ENCODE assay signal across 15 cellular contexts in the genomic region with DNA sequence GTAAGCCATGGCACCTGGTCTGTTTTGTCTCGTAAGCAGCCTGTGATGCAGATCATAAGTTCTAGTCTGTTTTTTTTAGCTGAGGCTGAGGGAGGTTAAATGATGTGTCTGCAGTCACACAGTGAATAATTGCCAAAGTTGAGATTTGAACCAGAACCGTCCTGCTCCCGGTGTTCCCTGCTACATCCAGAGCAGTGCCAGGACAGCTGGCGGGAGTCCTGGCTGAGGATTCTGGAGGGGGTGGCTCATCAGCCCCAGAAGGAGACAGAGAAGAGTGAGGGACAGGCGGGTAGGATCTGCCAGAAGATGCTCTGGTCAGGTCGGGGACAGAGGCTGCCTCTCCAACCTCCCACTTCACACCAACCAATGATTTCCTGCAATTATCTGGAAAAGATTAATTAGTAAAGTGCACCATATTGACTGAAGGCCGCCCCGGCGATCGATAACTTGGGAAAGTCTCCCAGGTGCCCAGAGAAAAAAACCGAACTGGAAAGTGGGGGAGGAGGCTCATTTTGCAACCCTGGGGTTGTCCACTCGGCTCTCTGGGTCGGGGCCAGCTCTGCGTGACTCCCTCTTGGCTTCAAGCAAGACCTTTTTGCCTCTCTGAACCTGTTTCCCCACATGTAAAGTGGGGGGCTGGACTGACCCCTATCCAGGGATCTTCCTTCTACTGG. TPM values are rescaled to one million over a fixed set of nuclear protein-coding genes. Genes with fewer than 3 reads are reported as not detected.
DNase-seq lines count a peak whose midpoint lies in the region; ATAC-seq lines count a peak whose summit lies in the region.
"Had no signal": no experiment of that assay in that cellular context is flagged by ENCODE, and none has a peak within 500 bp of the region (broad histone marks: within the 10 kb centered on the region; RNA-seq: fewer than 3 reads in every experiment).

No MANE protein-coding gene starts in this region.

- WGBS in neuronal stem cell (ENCODE audit: extremely low coverage in 2 of 2, insufficient read length in 2 of 2, insufficient replicate concordance in 1 of 2), 2 donors, result no CpG with 5 or more reads among the region's 14 CpGs

- H2BK120ac ChIP-seq in neuronal stem cell (ENCODE audit: low read depth, low read length), result no peak overlapping the region

- no peak overlapping the region for H3K14ac ChIP-seq in neuronal stem cell (ENCODE audit: low read length)

- no peaks in the 10 kb centered on the region for H3K36me3 ChIP-seq in neuronal stem cell (replicated peaks in 1 of 2; ENCODE audit: control insufficient read depth in 2 of 2, insufficient read depth in 2 of 2, low read length in 2 of 2)
- H3K36me3 ChIP-seq: BE2C, HAP-1 had no signal

- H4K91ac ChIP-seq in neuronal stem cell (ENCODE audit: low read depth, low read length, poor library complexity), result no peak overlapping the region

- no peaks in the 10 kb centered on the region for H3K9me3 ChIP-seq in neuronal stem cell (replicated peaks in 1 of 2; ENCODE audit: control insufficient read depth in 2 of 2, insufficient read depth in 1 of 2, low read depth in 1 of 2, low read length in 2 of 2)
- H3K9me3 ChIP-seq: A549, BE2C, HAP-1 had no signal

- no peak overlapping the region for H2BK5ac ChIP-seq in neuronal stem cell (ENCODE audit: low read length)

- no peak overlapping the region for H3K4ac ChIP-seq in neuronal stem cell (ENCODE audit: low read length)

- no peak overlapping the region for H2AFZ ChIP-seq in neuronal stem cell (ENCODE audit: low read length)

- no peak overlapping the region for H3K4me3 ChIP-seq in neuronal stem cell (ENCODE audit: low read length in 2 of 2)
- H3K4me3 ChIP-seq: A549, GM12878, HAP-1 had no signal

- H3K27me3 ChIP-seq in layer of hippocampus (ENCODE audit: control insufficient read depth, insufficient read depth, low read length), result peaks cover 2% of the 10 kb centered on the region
- peaks cover 0 to 87% (median 0%) of the 10 kb centered on the region in 3 experiments for H3K27me3 ChIP-seq in neuronal stem cell (ENCODE audit: control insufficient read depth in 3 of 3, insufficient read depth in 3 of 3, low read depth in 1 of 3, low read length in 3 of 3)
- H3K27me3 ChIP-seq: BE2C had no signal

- no peak for ATAC-seq in HG03108 (IDR thresholded peaks at IDR 0.05; ENCODE audit: unreplicated experiment)
- ATAC-seq: GM12878 had no signal

- H2BK12ac ChIP-seq in neuronal stem cell (ENCODE audit: low read length), result no peak overlapping the region

- no peaks in the 10 kb centered on the region for H3K79me1 ChIP-seq in neuronal stem cell (ENCODE audit: low read depth, low read length)

- no peak overlapping the region for H4K8ac ChIP-seq in neuronal stem cell (ENCODE audit: low read depth, low read length)

- H3K23ac ChIP-seq in neuronal stem cell (ENCODE audit: low read depth, low read length, poor library complexity), result no peak overlapping the region

- H3K27ac ChIP-seq in angular gyrus (ENCODE audit: low read depth, low read length), result peak overlapping the region; percentile 11
- H3K27ac ChIP-seq in layer of hippocampus (ENCODE audit: low read depth, low read length), result peak overlapping the region; percentile 95
- H3K27ac ChIP-seq in neuronal stem cell (replicated peaks; ENCODE audit: low read length), result no peak overlapping the region
- H3K27ac ChIP-seq: A549, C4-2B had no signal

- H2BK15ac ChIP-seq in neuronal stem cell (ENCODE audit: low read length), result peak overlapping the region; percentile 22

- no peak overlapping the region for H3K9ac ChIP-seq in neuronal stem cell (ENCODE audit: low read depth, low read length, poor library complexity)

- peak overlapping the region; percentile 38 for H2AK5ac ChIP-seq in neuronal stem cell (ENCODE audit: low read depth, low read length)

- H3K4me1 ChIP-seq in neuronal stem cell (ENCODE audit: control insufficient read depth in 2 of 2, insufficient read depth in 1 of 2, low read depth in 1 of 2, low read length in 2 of 2), result peaks cover 0 to 15% of the 10 kb centered on the region in 2 donors
- H3K4me1 ChIP-seq: A549, HAP-1 had no signal

- H3K4me2 ChIP-seq in neuronal stem cell (ENCODE audit: insufficient read depth, low read length, poor library complexity, severe bottlenecking), result no peak overlapping the region
- H3K4me2 ChIP-seq: A549 had no signal

- peak overlapping the region; percentile 78 for H3K18ac ChIP-seq in neuronal stem cell (ENCODE audit: low read length)

- no peak for DNase-seq in neuronal stem cell (ENCODE audit: low spot score)
- no peak for DNase-seq in activated CD4-positive, alpha-beta T cell treated with anti-CD3 and anti-CD28 coated beads, Interleukin-2, amount 50 U/mL, for 48 hours
- no peak for DNase-seq in nucleus accumbens (lab: John Stamatoyannopoulos, UW)
- no peak for DNase-seq in SHP77 treated with DMSO at 0.1 percent for 48 hours (lab: John Stamatoyannopoulos, UW)
- DNase-seq: BE2C; CD4-positive, alpha-beta memory T cell; DMS79; GOT3 had no signal

RNA-seq across cellular contexts. Expression of gene MVK, which starts 42.1 kb away (rescaled TPM):
- polyA plus RNA-seq in neuronal stem cell (2013, experiment 1 of 2), result 25.4 TPM
- 26.4 TPM for polyA plus RNA-seq in neuronal stem cell (2013, experiment 2 of 2)

RNA-seq across cellular contexts. Expression of gene MMAB, which starts 42.4 kb away (rescaled TPM):
- 27.4 TPM for polyA plus RNA-seq in neuronal stem cell (2013, experiment 1 of 2)
- 27.9 TPM for polyA plus RNA-seq in neuronal stem cell (2013, experiment 2 of 2)
